Comparison of ENCODE assay signal across 17 cellular contexts in the genomic region with DNA sequence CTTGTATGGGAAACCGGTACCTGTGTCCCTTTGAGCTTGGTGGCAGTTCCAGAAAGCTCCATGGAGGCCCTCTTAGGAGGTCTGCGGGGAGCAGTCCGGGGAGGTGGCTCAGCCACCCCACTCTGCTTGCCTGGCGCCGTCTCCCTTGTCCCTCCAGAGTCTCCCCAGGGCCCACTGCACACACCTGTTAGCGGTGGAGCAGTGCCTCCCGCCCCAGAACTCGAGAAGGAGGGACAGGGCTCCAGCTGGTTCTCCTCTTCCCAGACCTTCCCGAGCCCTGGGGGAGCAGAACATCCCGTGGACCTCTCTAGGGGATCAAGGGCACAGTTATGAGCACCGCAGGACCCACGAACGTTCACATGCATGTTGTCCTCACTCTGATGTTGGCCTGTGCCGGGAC. TPM values are rescaled to one million over a fixed set of nuclear protein-coding genes. Genes with fewer than 3 reads are reported as not detected.
A peak's percentile ranks its signal among the peaks of the same experiment; 100 is the strongest.
DNase-seq lines count a peak whose midpoint lies in the region; ATAC-seq and TF ChIP-seq lines count a peak whose summit lies in the region.
"Had no signal": no experiment of that assay in that cellular context is flagged by ENCODE, and none has a peak within 500 bp of the region (broad histone marks: within the 10 kb centered on the region; RNA-seq: fewer than 3 reads in every experiment).

No MANE protein-coding gene starts in this region.

- H3K9ac ChIP-seq in BLaER1 = no peak overlapping the region
- H3K9ac ChIP-seq: GM23248 had no signal

- H3K4me3 ChIP-seq in BLaER1 = no peak overlapping the region
- H3K4me3 ChIP-seq: GM23248, HAP-1 had no signal

- H3K4me3 Mint-ChIP-seq in glutamatergic neuron (ENCODE audit: unreplicated experiment) = no peak overlapping the region
- H3K4me3 Mint-ChIP-seq: CD4-positive, CD25-positive, alpha-beta regulatory T cell; CD8-positive, alpha-beta memory T cell; IgD-negative memory B cell had no signal

- H3K36me3 ChIP-seq in BLaER1 = no peaks in the 10 kb centered on the region
- H3K36me3 ChIP-seq: HAP-1 had no signal

- intact Hi-C loops in Right ventricle myocardium inferior (cut with DNase I) (no loop called here), cardiac septum (cut with DNase I) (loop anchor here (5.0 kb wide), 1 partner anchor 36 kb away; no protein-coding TSS in a partner anchor), posterior vena cava (cut with DNase I) (loop anchor here in 1 of 2 donors (10.0 kb wide), 1 partner anchor 468 kb away; no protein-coding TSS in a partner anchor)

- no peaks in the 10 kb centered on the region for H4K20me1 ChIP-seq in BLaER1

- no peaks in the 10 kb centered on the region for H3K9me3 Mint-ChIP-seq in glutamatergic neuron (ENCODE audit: unreplicated experiment)
- H3K9me3 Mint-ChIP-seq: CD4-positive, CD25-positive, alpha-beta regulatory T cell; CD8-positive, alpha-beta memory T cell; IgD-negative memory B cell had no signal

- peaks cover 74% of the 10 kb centered on the region for H3K4me1 ChIP-seq in BLaER1
- H3K4me1 ChIP-seq: HAP-1 had no signal

- peak; percentile 53 for DNase-seq in Right ventricle myocardium inferior (ENCODE audit: missing footprints)
- no peak for DNase-seq in cardiac septum (ENCODE audit: low spot score)
- DNase-seq in glutamatergic neuron = peak; percentile 8
- peak; percentile 75 for DNase-seq in posterior vena cava (ENCODE audit: low spot score)
- DNase-seq in activated CD4-positive, CD25-positive, alpha-beta regulatory T cell (lab: John Stamatoyannopoulos, UW) = no peak
- DNase-seq: 8988T; C1 segment of cervical spinal cord; CD4-positive, CD25-positive, alpha-beta regulatory T cell had no signal

- H3K4me2 ChIP-seq in BLaER1 = peak overlapping the region; percentile 63

- H3K9me3 ChIP-seq in BLaER1 = peaks cover 23% of the 10 kb centered on the region
- H3K9me3 ChIP-seq: HAP-1 had no signal

- H3K27me3 Mint-ChIP-seq in glutamatergic neuron (ENCODE audit: unreplicated experiment) = peaks cover 6% of the 10 kb centered on the region
- H3K27me3 Mint-ChIP-seq: CD4-positive, CD25-positive, alpha-beta regulatory T cell had no signal

- ATAC-seq in Right ventricle myocardium inferior (no peak), HG03439 (IDR thresholded peaks at IDR 0.05; ENCODE audit: unreplicated experiment) (no peak)

- TF ChIP-seq CTCF in glutamatergic neuron (IDR thresholded peaks at IDR 0.05; ENCODE audit: partially characterized antibody, unreplicated experiment) = no peak

- H3K4me1 Mint-ChIP-seq in glutamatergic neuron (ENCODE audit: low read depth, unreplicated experiment) = no peaks in the 10 kb centered on the region

- no peaks in the 10 kb centered on the region for H3K36me3 Mint-ChIP-seq in glutamatergic neuron (ENCODE audit: unreplicated experiment)
- H3K36me3 Mint-ChIP-seq: CD4-positive, CD25-positive, alpha-beta regulatory T cell; CD8-positive, alpha-beta memory T cell; IgD-negative memory B cell had no signal

- peak overlapping the region; percentile 53 for H3K27ac ChIP-seq in BLaER1
- H3K27ac ChIP-seq: GM23248 had no signal

- no peaks in the 10 kb centered on the region for H3K27me3 ChIP-seq in BLaER1

- H3K27ac Mint-ChIP-seq in glutamatergic neuron (ENCODE audit: unreplicated experiment) = no peak overlapping the region
- H3K27ac Mint-ChIP-seq: CD8-positive, alpha-beta memory T cell; IgD-negative memory B cell had no signal

RNA-seq across cellular contexts. Expression of a gene that starts 10.8 kb away (rescaled TPM):
- total RNA-seq in Right ventricle myocardium inferior (27.5 TPM), cardiac septum (4.4 TPM), glutamatergic neuron (ENCODE audit: unreplicated experiment) (not detected), posterior vena cava (1 to 10 TPM; 1.3 to 3.2 TPM)
- total RNA-seq: A673; CD4-positive, CD25-positive, alpha-beta regulatory T cell; CD8-positive, alpha-beta memory T cell; GM23248; H4; HepG2 had no signal

RNA-seq across cellular contexts. Expression of a gene that starts 42.1 kb away (rescaled TPM):
- 6.4 TPM for total RNA-seq in Right ventricle myocardium inferior
- total RNA-seq in cardiac septum = 6.8 TPM
- 5.9 TPM for total RNA-seq in glutamatergic neuron (ENCODE audit: unreplicated experiment)
- total RNA-seq in posterior vena cava = 1 to 10 TPM; 5.0 to 6.9 TPM
- total RNA-seq: GM23248, HepG2 had no signal

Comparison
In these comparisons a context has a peak if more than half of its experiments do, and no peak if none do; other contexts are left out.
1. DNase-seq: peak in Right ventricle myocardium inferior (single experiment), glutamatergic neuron (single experiment) and posterior vena cava (single experiment); none in cardiac septum (single experiment) and activated CD4-positive, CD25-positive, alpha-beta regulatory T cell (0 of 4).